19 cellular contexts compared by ENCODE assay signal in the genomic region with DNA sequence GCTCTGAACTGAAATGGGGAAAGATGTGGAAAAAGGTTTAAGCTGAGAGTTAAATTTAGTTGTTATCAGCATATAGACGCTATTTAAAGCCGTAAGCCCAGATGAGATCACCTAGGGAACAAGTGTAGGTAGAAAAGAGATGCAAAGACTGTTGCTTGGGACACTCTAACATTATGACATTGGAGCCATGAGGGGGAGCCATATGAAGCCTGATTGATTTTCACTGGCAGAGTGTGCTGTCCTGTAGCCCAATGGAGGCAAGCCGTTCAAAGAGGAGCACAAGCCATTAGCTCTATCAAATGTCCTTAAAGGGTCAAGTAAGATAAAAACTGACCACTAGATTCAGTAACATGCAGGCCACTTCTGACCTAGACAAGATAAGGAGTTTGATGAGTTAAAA.
"Had no signal": no experiment of that assay in that cellular context is flagged by ENCODE, and none has a peak within 500 bp of the region (broad histone marks: within the 10 kb centered on the region; RNA-seq: fewer than 3 reads in every experiment).

No MANE protein-coding gene starts in this region.

- H3K4me3 ChIP-seq: body of pancreas, colonic mucosa, esophagus muscularis mucosa, hepatocyte, tibial nerve, uterus had no signal

- H3K36me3 ChIP-seq: colonic mucosa, esophagus muscularis mucosa, tibial nerve, uterus had no signal

- H3K27me3 Mint-ChIP-seq: activated naive CD8-positive, alpha-beta T cell treated with anti-CD3 and anti-CD28 coated beads for 36 hours; memory B cell had no signal

- H3K4me1 ChIP-seq: body of pancreas, colonic mucosa, uterus had no signal

- H3K79me2 ChIP-seq: hepatocyte had no signal

- DNase-seq: activated CD4-positive, CD25-positive, alpha-beta regulatory T cell treated with anti-CD3 and anti-CD28 coated beads, Interleukin-2, amount 50 U/mL, for 72 hours; activated naive CD8-positive, alpha-beta T cell treated with anti-CD3 and anti-CD28 coated beads for 36 hours; amygdala; body of pancreas; central memory CD4-positive, alpha-beta T cell; colonic mucosa; kidney; left ventricle myocardium superior; natural killer cell; posterior cingulate gyrus; stimulated activated CD4-positive, alpha-beta T cell treated with anti-CD3 and anti-CD28 coated beads, Interleukin-4, amount 100 ng/mL, for 1 hour; stimulated activated naive CD4-positive, alpha-beta T cell treated with Interleukin-2 at 50 U/mL for 16 hours; substantia nigra; uterus had no signal

- H2AFZ ChIP-seq: hepatocyte had no signal

- H3K4me1 Mint-ChIP-seq: activated naive CD8-positive, alpha-beta T cell treated with anti-CD3 and anti-CD28 coated beads for 36 hours; memory B cell; natural killer cell had no signal

- H3K9me3 ChIP-seq: body of pancreas, colonic mucosa, esophagus muscularis mucosa, tibial nerve, uterus had no signal

- H3K9me3 Mint-ChIP-seq: activated naive CD8-positive, alpha-beta T cell treated with anti-CD3 and anti-CD28 coated beads for 36 hours; memory B cell had no signal

- H3K36me3 Mint-ChIP-seq: activated naive CD8-positive, alpha-beta T cell treated with anti-CD3 and anti-CD28 coated beads for 36 hours; memory B cell; natural killer cell had no signal

- H3K4me2 ChIP-seq: hepatocyte had no signal

- H3K27me3 ChIP-seq: body of pancreas, colonic mucosa, esophagus muscularis mucosa, hepatocyte, tibial nerve, uterus had no signal

- ATAC-seq: body of pancreas, left ventricle myocardium superior, natural killer cell had no signal

- H3K27ac Mint-ChIP-seq: activated naive CD8-positive, alpha-beta T cell treated with anti-CD3 and anti-CD28 coated beads for 36 hours; activated T-helper 1 cell treated with anti-CD3 and anti-CD28 coated beads, Interleukin-12 subunit alpha, Interleukin-12 subunit beta, Interleukin-2, Interleukin-4 antibody, amounts not matched to agents 30 ng/mL and 10 ng/mL and 1 ng/mL, durations not matched to agents 14 hours and 24 hours and 36 hours; memory B cell; natural killer cell had no signal

- H3K4me3 Mint-ChIP-seq: activated naive CD8-positive, alpha-beta T cell treated with anti-CD3 and anti-CD28 coated beads for 36 hours; activated T-helper 1 cell treated with anti-CD3 and anti-CD28 coated beads, Interleukin-12 subunit alpha, Interleukin-12 subunit beta, Interleukin-2, Interleukin-4 antibody, amounts not matched to agents 30 ng/mL and 10 ng/mL and 1 ng/mL, durations not matched to agents 14 hours and 24 hours and 36 hours; memory B cell; natural killer cell had no signal

- FAIRE-seq: kidney had no signal

- H3K27ac ChIP-seq: body of pancreas, colonic mucosa, esophagus muscularis mucosa, hepatocyte, tibial nerve, uterus had no signal
